20 cellular contexts compared by ENCODE assay signal in the genomic region with DNA sequence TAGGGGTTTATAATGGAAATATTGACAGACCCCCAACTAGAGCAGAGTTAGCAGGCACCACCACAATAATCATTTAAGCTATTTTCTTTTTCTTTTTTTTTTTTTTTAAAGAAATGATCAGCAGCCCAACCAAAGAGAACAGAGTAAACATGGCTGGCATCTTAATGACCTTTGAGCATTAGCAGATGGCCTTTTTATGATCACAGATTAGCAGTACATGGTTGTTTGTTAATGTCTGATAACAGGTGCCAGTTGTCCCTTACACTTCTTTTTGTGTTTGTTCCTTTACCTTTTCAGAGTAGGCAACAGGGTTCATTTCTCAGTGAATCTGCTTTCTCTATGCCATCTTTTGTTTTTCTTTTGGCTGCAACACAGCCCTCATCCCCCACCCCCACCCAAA.
"Had no signal": no experiment of that assay in that cellular context is flagged by ENCODE, and none has a peak within 500 bp of the region (broad histone marks: within the 10 kb centered on the region; RNA-seq: fewer than 3 reads in every experiment).

No MANE protein-coding gene starts in this region.

- H3K4me1 Mint-ChIP-seq: activated CD4-positive, alpha-beta T cell treated with anti-CD3 and anti-CD28 coated beads for 36 hours; immature natural killer cell; nephron had no signal

- H3K4me3 ChIP-seq: adrenal gland, cardiac muscle cell, prostate gland, skin epidermis, transverse colon, vagina had no signal

- H3K9me3 Mint-ChIP-seq: activated CD4-positive, alpha-beta memory T cell treated with anti-CD3 and anti-CD28 coated beads for 36 hours; activated T-cell treated with anti-CD3 and anti-CD28 coated beads, Interleukin-2, amount 50 U/mL, for 24 hours; endodermal cell; nephron had no signal

- H3K4me3 Mint-ChIP-seq: activated CD4-positive, alpha-beta memory T cell treated with anti-CD3 and anti-CD28 coated beads for 36 hours; activated CD4-positive, alpha-beta T cell treated with anti-CD3 and anti-CD28 coated beads for 36 hours; activated T-cell treated with anti-CD3 and anti-CD28 coated beads, Interleukin-2, amount 50 U/mL, for 24 hours; endodermal cell; immature natural killer cell; nephron had no signal

- H3K36me3 ChIP-seq: adrenal gland, cardiac muscle cell, prostate gland, transverse colon, vagina had no signal

- H3K27ac ChIP-seq: adrenal gland, cardiac muscle cell, prostate gland, skin epidermis, transverse colon, vagina had no signal

- H3K27me3 Mint-ChIP-seq: activated CD4-positive, alpha-beta memory T cell treated with anti-CD3 and anti-CD28 coated beads for 36 hours; activated CD4-positive, alpha-beta T cell treated with anti-CD3 and anti-CD28 coated beads for 36 hours; activated T-cell treated with anti-CD3 and anti-CD28 coated beads, Interleukin-2, amount 50 U/mL, for 24 hours had no signal

- DNase-seq: activated CD4-positive, alpha-beta memory T cell treated with anti-CD3 and anti-CD28 coated beads for 36 hours; activated CD4-positive, alpha-beta T cell treated with anti-CD3 and anti-CD28 coated beads for 36 hours; activated effector memory CD4-positive, alpha-beta T cell treated with Interleukin-2 at 50 U/mL for 16 hours; activated naive CD4-positive, alpha-beta T cell treated with anti-CD3 and anti-CD28 coated beads, Interleukin-2, amount 50 U/mL, for 16 hours; activated T-cell treated with anti-CD3 and anti-CD28 coated beads, Interleukin-2, amount 50 U/mL, for 24 hours; adrenal gland; endodermal cell; head of caudate nucleus; immature natural killer cell; right cardiac atrium; stimulated activated CD4-positive, alpha-beta T cell treated with anti-CD3 and anti-CD28 coated beads, Interleukin-4, amount 100 ng/mL, for 4 hours; stimulated activated CD8-positive, alpha-beta memory T cell treated with anti-CD3 and anti-CD28 coated beads, Interleukin-4, amount 100 ng/mL, for 48 hours; stimulated activated naive CD4-positive, alpha-beta T cell treated with Interleukin-2 at 50 U/mL for 16 hours; substantia nigra; transverse colon had no signal

- H3K27me3 ChIP-seq: adrenal gland, cardiac muscle cell, transverse colon, vagina had no signal

- ATAC-seq: activated CD4-positive, alpha-beta T cell treated with anti-CD3 and anti-CD28 coated beads for 36 hours; right cardiac atrium had no signal

- H3K27ac Mint-ChIP-seq: activated CD4-positive, alpha-beta memory T cell treated with anti-CD3 and anti-CD28 coated beads for 36 hours; activated CD4-positive, alpha-beta T cell treated with anti-CD3 and anti-CD28 coated beads for 36 hours; activated T-cell treated with anti-CD3 and anti-CD28 coated beads, Interleukin-2, amount 50 U/mL, for 24 hours; endodermal cell; immature natural killer cell; nephron had no signal

- H3K4me1 ChIP-seq: adrenal gland, prostate gland, vagina had no signal

- H3K36me3 Mint-ChIP-seq: activated CD4-positive, alpha-beta memory T cell treated with anti-CD3 and anti-CD28 coated beads for 36 hours; immature natural killer cell had no signal

- H3K9me3 ChIP-seq: adrenal gland, prostate gland, transverse colon, vagina had no signal
